ENCODE assay signal across 4 cellular contexts in the genomic region with DNA sequence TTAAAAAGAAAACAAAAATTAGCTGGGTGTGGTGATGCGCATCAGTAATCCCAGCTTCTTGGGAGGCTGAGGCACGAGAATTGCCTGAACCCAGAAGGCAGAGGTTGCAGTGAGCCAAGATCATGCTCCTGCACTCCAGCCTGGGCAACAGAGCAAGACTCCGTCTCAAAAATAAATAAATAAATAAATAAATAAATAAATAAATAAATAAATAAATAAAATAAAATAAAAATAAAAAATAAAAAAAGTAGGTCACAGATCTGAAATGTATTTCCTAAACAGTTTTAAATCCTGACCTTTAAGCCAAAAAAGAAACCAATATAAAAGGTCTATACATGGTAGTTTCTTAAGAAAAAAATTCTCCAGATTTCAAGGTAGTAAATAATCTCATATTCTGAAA.
TF ChIP-seq lines count a peak whose summit lies in the region.

No MANE protein-coding gene starts in this region.

TF ChIP-seq in A549, 52 proteins besides CTCF, POLR2A, EP300 and RAD21:
- TF ChIP-seq ZC3H11A (IDR thresholded peaks at IDR 0.05), result peak; percentile 83

TF ChIP-seq in HEK293, 187 proteins besides CTCF, POLR2A, EP300 and RAD21 (continues in another document):
- TF ChIP-seq ZNF558 (tag by site-specific recombination; IDR thresholded peaks at IDR 0.05) (peak; percentile 93), ZNF560 (tag by site-specific recombination; IDR thresholded peaks at IDR 0.05; ENCODE audit: borderline replicate concordance) (peak; percentile 98), GLI2 (tag by site-specific recombination; IDR thresholded peaks at IDR 0.05; ENCODE audit: borderline replicate concordance, low read depth) (peak; percentile 64; the same call in 1 of the 2 replicates), ZNF623 (tag by site-specific recombination; IDR thresholded peaks at IDR 0.05) (peak; percentile 93), ZNF664 (tag by site-specific recombination; IDR thresholded peaks at IDR 0.05) (peak; percentile 92), SP3 (tag by site-specific recombination; IDR thresholded peaks at IDR 0.05) (peak; percentile 31; the same call in 1 of the 2 replicates), ZNF433 (tag by site-specific recombination; IDR thresholded peaks at IDR 0.05; ENCODE audit: low read depth) (peak; percentile 94), ZNF501 (tag by site-specific recombination; IDR thresholded peaks at IDR 0.05) (peak; percentile 98), ZNF266 (tag by site-specific recombination; IDR thresholded peaks at IDR 0.05; ENCODE audit: low read depth) (peak; percentile 92), ZNF19 (tag by site-specific recombination; IDR thresholded peaks at IDR 0.05; ENCODE audit: low read depth) (peak; percentile 94), ZBTB8A (tag by site-specific recombination; IDR thresholded peaks at IDR 0.05) (peak; percentile 95), BCL11B (tag by site-specific recombination; IDR thresholded peaks at IDR 0.05; ENCODE audit: low read depth) (peak; percentile 54; the same call in 1 of the 2 replicates), ZNF654 (tag by site-specific recombination; IDR thresholded peaks at IDR 0.05; ENCODE audit: low read depth) (peak; percentile 72), ZNF629 (tag by site-specific recombination; IDR thresholded peaks at IDR 0.05) (peak; percentile 89), ZFP37 (tag by site-specific recombination; IDR thresholded peaks at IDR 0.05) (peak; percentile 98), ZBTB21 (tag by site-specific recombination; IDR thresholded peaks at IDR 0.05) (peak; percentile 86), ZNF155 (tag by site-specific recombination; IDR thresholded peaks at IDR 0.05) (0 out of 2 replicates have a peak, but pooled peaks have one; percentile 75), ZNF530 (tag by site-specific recombination; IDR thresholded peaks at IDR 0.05; ENCODE audit: low read depth) (peak; percentile 93), MYNN (tag by site-specific recombination; IDR thresholded peaks at IDR 0.05; ENCODE audit: borderline replicate concordance) (peak; percentile 72; the same call in 1 of the 2 replicates), ZNF529 (tag by site-specific recombination; IDR thresholded peaks at IDR 0.05; ENCODE audit: insufficient replicate concordance) (peak; percentile 80), REPIN1 (tag by site-specific recombination; IDR thresholded peaks at IDR 0.05; ENCODE audit: low read depth) (peak; percentile 90; the same call in 1 of the 2 replicates)
- TF ChIP-seq, protein P1, sequence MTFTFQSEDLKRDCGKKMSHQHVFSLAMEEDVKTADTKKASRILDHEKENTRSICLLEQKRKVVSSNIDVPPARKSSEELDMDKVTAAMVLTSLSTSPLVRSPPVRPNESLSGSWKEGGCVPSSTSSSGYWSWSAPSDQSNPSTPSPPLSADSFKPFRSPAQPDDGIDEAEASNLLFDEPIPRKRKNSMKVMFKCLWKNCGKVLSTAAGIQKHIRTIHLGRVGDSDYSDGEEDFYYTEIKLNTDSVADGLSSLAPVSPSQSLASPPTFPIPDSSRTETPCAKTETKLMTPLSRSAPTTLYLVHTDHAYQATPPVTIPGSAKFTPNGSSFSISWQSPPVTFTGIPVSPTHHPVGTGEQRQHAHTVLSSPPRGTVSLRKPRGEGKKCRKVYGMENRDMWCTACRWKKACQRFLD (tag by site-specific recombination; IDR thresholded peaks at IDR 0.05), result 0 out of 2 replicates have a peak, but pooled peaks have one; percentile 49

TF ChIP-seq in WTC11, 78 proteins besides CTCF, POLR2A, EP300 and RAD21:
- peak; percentile 66 for TF ChIP-seq HMGA2 (CRISPR knock-in tag; IDR thresholded peaks at IDR 0.05)

TF ChIP-seq in K562, 482 proteins besides CTCF, POLR2A, EP300 and RAD21:
- 0 out of 2 replicates have a peak, but pooled peaks have one; percentile 9 for TF ChIP-seq ZNF121 (CRISPR knock-in tag; conservative IDR thresholded peaks at IDR 0.05)
- 0 out of 2 replicates have a peak, but pooled peaks have one; percentile 20 for TF ChIP-seq RBFOX2 (IDR thresholded peaks at IDR 0.05; ENCODE audit: low read depth, low read length)
